In genomic region chr11:118907051-118907748, GRCh38 we compare ENCODE assay signal across 8 cellular contexts. TPM values are rescaled to one million over a fixed set of nuclear protein-coding genes. Genes with fewer than 3 reads are reported as not detected.
DNase-seq lines count a peak whose midpoint lies in the region; ATAC-seq, FAIRE-seq and TF ChIP-seq lines count a peak whose summit lies in the region.

No MANE protein-coding gene starts in this region.

- H3K4me1 Mint-ChIP-seq in IgD-negative memory B cell, result peaks cover 12 to 23% (median 22%) of the 10 kb centered on the region in 3 donors

- H3K4me3 ChIP-seq in A673 (ENCODE audit: low read depth, low read length, poor library complexity, severe bottlenecking) (peak overlapping the region; percentile 20), thoracic aorta (no peak overlapping the region)

- FAIRE-seq in GM18507 (lab: Jason Lieb, UNC), result peak; percentile 90
- no peak for FAIRE-seq in frontal cortex (lab: Jason Lieb, UNC)

- H3K27me3 ChIP-seq in A673 (replicated peaks; ENCODE audit: insufficient read depth, low read depth, low read length, poor library complexity) (no peaks in the 10 kb centered on the region), thoracic aorta (replicated peaks; ENCODE audit: insufficient read depth) (no peaks in the 10 kb centered on the region)

- peak; percentile 36 for ATAC-seq in omental fat pad (ENCODE audit: low FRiP score)
- ATAC-seq in thoracic aorta (ENCODE audit: insufficient number of reproducible peaks, low FRiP score, low read depth), result no peak

- peak; percentile 97 for TF ChIP-seq CTCF in A673 (conservative IDR thresholded peaks at IDR 0.05; ENCODE audit: low read depth, low read length)
- peak in 2 of 3 donors; percentile 19 to 90 for TF ChIP-seq CTCF in omental fat pad (IDR thresholded peaks at IDR 0.05)
- peak; percentile 94 for TF ChIP-seq CTCF in thoracic aorta (IDR thresholded peaks at IDR 0.05)

- DNase-seq in A673 (ENCODE audit: low spot score) (peak; percentile 85), GM18507 (ENCODE audit: extremely low spot score, insufficient read length, low read depth) (peak; percentile 81), RPMI8226 (peak; percentile 90), frontal cortex (ENCODE audit: low spot score in 2 of 2) (peak; percentile 82 to 85), omental fat pad (ENCODE audit: low spot score) (peak; percentile 87), thoracic aorta (ENCODE audit: low spot score) (peak; percentile 55)
- DNase-seq in activated T-helper 9 cell treated with anti-CD3 and anti-CD28 coated beads, Interleukin-2, amount 50 U/mL, for 16 hours (ENCODE audit: low read depth), result peak; percentile 79

- BruUV-seq in A673 (replicated peaks; lab: Mats Ljungman, UMichigan), result no TSS peak

- no peaks in the 10 kb centered on the region for H3K9me3 Mint-ChIP-seq in IgD-negative memory B cell

- intact Hi-C loops in A673 (cut with micrococcal nuclease; ENCODE audit: unreplicated experiment), result loop anchor here (1.0 to 10.0 kb wide), 3 partner anchors 21 to 428 kb away; partner anchors contain the start of genes RNF26 and UPK2

- peak overlapping the region in 2 of 4 donors; percentile 0 to 17 for H3K4me3 Mint-ChIP-seq in IgD-negative memory B cell

- peak overlapping the region; percentile 73 for H3K27ac ChIP-seq in A673 (ENCODE audit: low read depth, low read length, poor library complexity, severe bottlenecking)
- peak overlapping the region; percentile 17 to 96 for H3K27ac ChIP-seq in thoracic aorta

- H3K36me3 Mint-ChIP-seq in IgD-negative memory B cell, result no peaks in the 10 kb centered on the region

- no peaks in the 10 kb centered on the region for H3K9me3 ChIP-seq in A673 (ENCODE audit: low read depth, low read length, poor library complexity, severe bottlenecking)
- H3K9me3 ChIP-seq in thoracic aorta, result no peaks in the 10 kb centered on the region

- H3K4me1 ChIP-seq in A673 (ENCODE audit: insufficient read depth, low read length, poor library complexity, severe bottlenecking) (peaks cover 48% of the 10 kb centered on the region), thoracic aorta (ENCODE audit: control insufficient read depth in 1 of 2, low read depth in 2 of 2) (peaks cover 37 to 71% of the 10 kb centered on the region in 2 donors)

- H3K27ac Mint-ChIP-seq in IgD-negative memory B cell, result peak overlapping the region; percentile 52 to 97 (median 59)

- POLR2A ChIA-PET in A673 (lab: Charles Lee; ENCODE audit: low non-redundant PET), result no interaction called here

- H3K36me3 ChIP-seq in A673 (ENCODE audit: insufficient read depth, low read length, poor library complexity, severe bottlenecking) (peaks cover 27% of the 10 kb centered on the region), thoracic aorta (peaks cover 27% of the 10 kb centered on the region)

- CTCF ChIA-PET in A673 (lab: Charles Lee), result interaction anchor here (0.9 to 3.2 kb wide), 3 partner anchors 19 to 23 kb away, joined by 5 to 49 read pairs (median 9); partner anchors contain the start of gene BCL9L

- no peaks in the 10 kb centered on the region for H3K27me3 Mint-ChIP-seq in IgD-negative memory B cell

RNA-seq across cellular contexts. Expression of gene BCL9L, which starts 18.5 kb away (rescaled TPM):
- total RNA-seq in A673 (2021) (49.9 and 64.0 TPM in 2 replicates), frontal cortex (8.6 TPM), omental fat pad (10 to 100 TPM; 13.5 to 24.0 (median 17.3) TPM), thoracic aorta (10 to 100 TPM; 28.6 to 68.8 TPM)
- polyA plus RNA-seq in IgD-negative memory B cell, result 2.8 TPM

RNA-seq across cellular contexts. Expression of gene CXCR5, which starts 23.5 kb away (rescaled TPM):
- total RNA-seq in A673 (2021), result not detected in 2 replicates
- 93.4 TPM for polyA plus RNA-seq in IgD-negative memory B cell
- not detected for total RNA-seq in frontal cortex
- total RNA-seq in omental fat pad, result under 1 TPM in 2 of 4 donors, not detected in 2; 0.09 to 0.12 TPM
- total RNA-seq in thoracic aorta, result not detected

RNA-seq across cellular contexts. Expression of gene UPK2, which starts 48.9 kb away (rescaled TPM):
- total RNA-seq in A673 (2021) (not detected in 2 replicates), frontal cortex (not detected), omental fat pad (not detected), thoracic aorta (not detected)
- polyA plus RNA-seq in IgD-negative memory B cell, result not detected
